In genomic region chr6:31720196-31720770, GRCh38 we compare ENCODE assay signal across 22 cellular contexts. TPM values are rescaled to one million over a fixed set of nuclear protein-coding genes. Genes with fewer than 3 reads are reported as not detected.
"Had no signal": no experiment of that assay in that cellular context is flagged by ENCODE, and none has a peak within 500 bp of the region (broad histone marks: within the 10 kb centered on the region; RNA-seq: fewer than 3 reads in every experiment).

No MANE protein-coding gene starts in this region.

- H3K9me3 Mint-ChIP-seq: activated naive CD8-positive, alpha-beta T cell treated with anti-CD3 and anti-CD28 coated beads, Interleukin-2, amount 50 U/mL, for 24 hours; endodermal cell; naive B cell; neural progenitor cell had no signal

- H3K27me3 ChIP-seq: ascending aorta, dorsolateral prefrontal cortex, esophagus muscularis mucosa, neural progenitor cell, ovary, thyroid gland, vagina had no signal

- H3K27me3 Mint-ChIP-seq: activated naive CD8-positive, alpha-beta T cell treated with anti-CD3 and anti-CD28 coated beads, Interleukin-2, amount 50 U/mL, for 24 hours; naive B cell had no signal

- H2AFZ ChIP-seq: neural progenitor cell had no signal

- H3K27ac ChIP-seq: ascending aorta, dorsolateral prefrontal cortex, esophagus muscularis mucosa, neural progenitor cell, ovary, thyroid gland, vagina had no signal

- H3K4me1 ChIP-seq: ascending aorta, esophagus muscularis mucosa had no signal

- H3K9ac ChIP-seq: neural progenitor cell had no signal

- H3K4me3 Mint-ChIP-seq: activated naive CD8-positive, alpha-beta T cell treated with anti-CD3 and anti-CD28 coated beads, Interleukin-2, amount 50 U/mL, for 24 hours; endodermal cell; naive B cell had no signal

- DNase-seq: activated CD4-positive, CD25-positive, alpha-beta regulatory T cell treated with anti-CD3 and anti-CD28 coated beads, Interleukin-2, amount 50 U/mL, for 72 hours; activated naive CD4-positive, alpha-beta T cell treated with Interleukin-2 at 50 U/mL for 16 hours; activated naive CD8-positive, alpha-beta T cell treated with anti-CD3 and anti-CD28 coated beads, Interleukin-2, amount 50 U/mL, for 24 hours; activated T-cell treated with anti-CD3 and anti-CD28 coated beads for 4 hours; dorsolateral prefrontal cortex; endodermal cell; naive B cell; ovary; stimulated activated CD4-positive, alpha-beta T cell treated with anti-CD3 and anti-CD28 coated beads, Interleukin-1b, Interleukin-23, amount 100 ng/mL, for 48 hours; T-helper 1 cell; T1000; thyroid gland had no signal

- H3K4me3 ChIP-seq: ascending aorta, dorsolateral prefrontal cortex, esophagus muscularis mucosa, lung, neural progenitor cell, ovary, thyroid gland had no signal

- H3K9me3 ChIP-seq: ascending aorta, esophagus muscularis mucosa, ovary, thyroid gland, vagina had no signal

- H3K36me3 ChIP-seq: neural progenitor cell, ovary, thyroid gland, vagina had no signal

- ATAC-seq: activated naive CD8-positive, alpha-beta T cell treated with anti-CD3 and anti-CD28 coated beads, Interleukin-2, amount 50 U/mL, for 24 hours; sciatic nerve had no signal

- H3K4me2 ChIP-seq: neural progenitor cell had no signal

- H3K27ac Mint-ChIP-seq: activated naive CD8-positive, alpha-beta T cell treated with anti-CD3 and anti-CD28 coated beads, Interleukin-2, amount 50 U/mL, for 24 hours; endodermal cell; neural progenitor cell had no signal

RNA-seq across cellular contexts. Expression of gene LY6G6C, which starts 1.3 kb away (rescaled TPM):
- total RNA-seq: activated CD8-positive, alpha-beta memory T cell treated with anti-CD3 and anti-CD28 coated beads for 36 hours; ascending aorta; esophagus muscularis mucosa; fibroblast of villous mesenchyme; lung; pulmonary artery endothelial cell; thyroid gland; vagina had no signal

RNA-seq across cellular contexts. Expression of gene MPIG6B, which starts 2.9 kb away (rescaled TPM):
- total RNA-seq: ascending aorta, chondrocyte, endodermal cell, esophagus muscularis mucosa, fibroblast of villous mesenchyme, pulmonary artery endothelial cell, vagina had no signal

RNA-seq across cellular contexts. Expression of gene LY6G6D, which starts 5.1 kb away (rescaled TPM):
- total RNA-seq: activated CD8-positive, alpha-beta memory T cell treated with anti-CD3 and anti-CD28 coated beads for 36 hours; ascending aorta; chondrocyte; endodermal cell; esophagus muscularis mucosa; fibroblast of villous mesenchyme; lung; ovary; pulmonary artery endothelial cell; sciatic nerve; thyroid gland; vagina had no signal
- polyA plus RNA-seq: lung, ovary had no signal

RNA-seq across cellular contexts. Expression of gene LY6G6F, which starts 13.6 kb away (rescaled TPM):
- total RNA-seq: activated CD8-positive, alpha-beta memory T cell treated with anti-CD3 and anti-CD28 coated beads for 36 hours; ascending aorta; chondrocyte; dorsolateral prefrontal cortex; endodermal cell; esophagus muscularis mucosa; fibroblast of villous mesenchyme; ovary; pulmonary artery endothelial cell; sciatic nerve; thyroid gland; vagina had no signal
- polyA plus RNA-seq: ovary had no signal
